1 cellular context compared by ENCODE assay signal in genomic region chr15:41291065-41291631, GRCh38.
TF ChIP-seq lines count a peak whose summit lies in the region.

No MANE protein-coding gene starts in this region.

TF ChIP-seq in A549, 52 proteins besides CTCF, POLR2A, EP300 and RAD21 (continued from another document):
- TF ChIP-seq ESRRA (IDR thresholded peaks at IDR 0.05; ENCODE audit: borderline replicate concordance, low read length) = no peak
- TF ChIP-seq JUNB (IDR thresholded peaks at IDR 0.05) = no peak
- no peak for TF ChIP-seq ZNF302 (CRISPR knock-in tag; IDR thresholded peaks at IDR 0.05)
- no peak for TF ChIP-seq HEYL (CRISPR knock-in tag; IDR thresholded peaks at IDR 0.05)
- no peak for TF ChIP-seq CBX2 (IDR thresholded peaks at IDR 0.05; ENCODE audit: borderline replicate concordance, low read depth)
- no peak for TF ChIP-seq RCOR1 (IDR thresholded peaks at IDR 0.05; ENCODE audit: low read depth, low read length)
- TF ChIP-seq RARB (CRISPR knock-in tag; IDR thresholded peaks at IDR 0.05) = no peak
- no peak for TF ChIP-seq E2F6 (IDR thresholded peaks at IDR 0.05; ENCODE audit: borderline replicate concordance, low read depth)
- no peak for TF ChIP-seq MAFK (IDR thresholded peaks at IDR 0.05; ENCODE audit: partially characterized antibody)
- TF ChIP-seq HOXB13 (CRISPR knock-in tag; IDR thresholded peaks at IDR 0.05; ENCODE audit: low read depth) = no peak
